Comparison of ENCODE assay signal across 26 cellular contexts in the genomic region with DNA sequence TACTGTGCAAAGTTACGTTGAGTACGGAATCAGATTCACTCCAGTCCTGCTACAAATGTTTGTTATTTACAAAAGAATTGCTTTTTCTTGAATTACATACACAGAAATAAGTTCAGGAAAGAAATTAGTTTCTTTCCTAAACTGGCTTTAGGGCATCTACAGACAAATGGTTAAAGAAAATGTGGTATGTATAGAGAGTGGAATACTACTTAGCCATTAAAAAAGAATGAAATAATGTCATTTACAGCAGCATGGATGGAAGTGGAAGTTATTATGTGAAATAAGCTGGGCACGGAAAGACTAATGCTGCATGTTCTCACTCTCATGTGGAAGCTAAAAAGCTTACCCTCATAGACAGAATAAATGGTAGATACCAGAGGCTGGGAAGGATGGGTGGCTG.
"Had no signal": no experiment of that assay in that cellular context is flagged by ENCODE, and none has a peak within 500 bp of the region (broad histone marks: within the 10 kb centered on the region; RNA-seq: fewer than 3 reads in every experiment).

No MANE protein-coding gene starts in this region.

- ATAC-seq: foreskin keratinocyte, gastroesophageal sphincter, heart left ventricle, left lobe of liver had no signal

- H3K4me3 Mint-ChIP-seq: memory B cell; nephron progenitor cell; stimulated activated effector memory CD8-positive, alpha-beta T cell treated with anti-CD3 and anti-CD28 coated beads, Interleukin-12 subunit alpha, Interleukin-12 subunit beta, amount 100 ng/mL, for 72 hours; type B pancreatic cell had no signal

- H2AFZ ChIP-seq: hepatocyte had no signal

- H3K27me3 Mint-ChIP-seq: memory B cell, type B pancreatic cell had no signal

- H3K4me3 ChIP-seq: coronary artery, esophagus muscularis mucosa, gastroesophageal sphincter, heart left ventricle, hepatocyte, lung, prostate gland, right atrium auricular region, sigmoid colon, stomach, testis, tibial artery had no signal

- H3K79me2 ChIP-seq: hepatocyte had no signal

- H3K27me3 ChIP-seq: esophagus muscularis mucosa, foreskin keratinocyte, gastroesophageal sphincter, heart left ventricle, hepatocyte, right atrium auricular region, sigmoid colon, stomach, testis, tibial artery had no signal

- H3K9me3 Mint-ChIP-seq: stimulated activated effector memory CD8-positive, alpha-beta T cell treated with anti-CD3 and anti-CD28 coated beads, Interleukin-12 subunit alpha, Interleukin-12 subunit beta, amount 100 ng/mL, for 72 hours had no signal

- H3K4me2 ChIP-seq: hepatocyte had no signal

- H3K4me1 ChIP-seq: foreskin keratinocyte, prostate gland had no signal

- H3K36me3 ChIP-seq: gastroesophageal sphincter, heart left ventricle, prostate gland, right atrium auricular region, sigmoid colon had no signal

- DNase-seq: dermis blood vessel endothelial cell; effector memory CD4-positive, alpha-beta T cell; foreskin keratinocyte; heart left ventricle; kidney; nephron progenitor cell; nucleus accumbens; sigmoid colon; stimulated activated CD4-positive, alpha-beta T cell treated with anti-CD3 and anti-CD28 coated beads, Interleukin-2, amount 100 ng/mL, for 24 hours; stimulated activated CD4-positive, alpha-beta T cell treated with anti-CD3 and anti-CD28 coated beads, Interleukin-4, amount 100 ng/mL, for 24 hours; stimulated activated naive CD4-positive, alpha-beta T cell treated with Interleukin-2 at 50 U/mL for 16 hours; stomach; substantia nigra; testis; tibial artery had no signal

- H3K4me1 Mint-ChIP-seq: memory B cell had no signal

- H3K27ac ChIP-seq: esophagus muscularis mucosa, foreskin keratinocyte, gastroesophageal sphincter, heart left ventricle, hepatocyte, prostate gland, right atrium auricular region, sigmoid colon, stomach, testis, tibial artery had no signal

- H3K27ac Mint-ChIP-seq: memory B cell; stimulated activated effector memory CD8-positive, alpha-beta T cell treated with anti-CD3 and anti-CD28 coated beads, Interleukin-12 subunit alpha, Interleukin-12 subunit beta, amount 100 ng/mL, for 72 hours; type B pancreatic cell had no signal

- H3K9me3 ChIP-seq: esophagus muscularis mucosa, gastroesophageal sphincter, heart left ventricle, prostate gland, right atrium auricular region, sigmoid colon, stomach, testis, tibial artery had no signal
